In genomic region chr2:61116302-61116701, GRCh38 we compare ENCODE assay signal across 28 cellular contexts.
"Had no signal": no experiment of that assay in that cellular context is flagged by ENCODE, and none has a peak within 500 bp of the region (broad histone marks: within the 10 kb centered on the region; RNA-seq: fewer than 3 reads in every experiment).

No MANE protein-coding gene starts in this region.

- ATAC-seq: effector memory CD8-positive, alpha-beta T cell; esophagus mucosa; foreskin keratinocyte; gastrocnemius medialis; gastroesophageal sphincter; heart left ventricle; heart right ventricle had no signal

- H3K27ac Mint-ChIP-seq: dendritic cell treated with granulocyte-macrophage colony-stimulating factor and Interleukin-4, amounts not matched to agents 40 ng/mL and 50 ng/mL, for 4 days; endodermal cell had no signal

- H3K36me3 ChIP-seq: colonic mucosa had no signal

- H3K4me3 ChIP-seq: colonic mucosa, coronary artery, dorsolateral prefrontal cortex, esophagus muscularis mucosa, esophagus squamous epithelium, gastrocnemius medialis, gastroesophageal sphincter, heart left ventricle, heart right ventricle had no signal

- H3K27ac ChIP-seq: colonic mucosa, coronary artery, dorsolateral prefrontal cortex, epithelial cell of prostate, esophagus muscularis mucosa, esophagus squamous epithelium, foreskin keratinocyte, gastrocnemius medialis, gastroesophageal sphincter, heart left ventricle, heart right ventricle had no signal

- H3K9me3 ChIP-seq: colonic mucosa, esophagus muscularis mucosa, esophagus squamous epithelium, gastrocnemius medialis, gastroesophageal sphincter, heart left ventricle, heart right ventricle had no signal

- DNase-seq: colonic mucosa; cortex of kidney; dermis blood vessel endothelial cell; dorsolateral prefrontal cortex; effector CD4-positive, alpha-beta T cell; effector CD8-positive, alpha-beta T cell; effector memory CD4-positive, alpha-beta T cell; effector memory CD8-positive, alpha-beta T cell; endodermal cell; erythroblast; esophagus squamous epithelium; foreskin fibroblast; foreskin keratinocyte; foreskin melanocyte; gastrocnemius medialis; glutamatergic neuron; head of caudate nucleus; heart left ventricle; heart right ventricle had no signal

- H3K27me3 Mint-ChIP-seq: dendritic cell treated with granulocyte-macrophage colony-stimulating factor and Interleukin-4, amounts not matched to agents 40 ng/mL and 50 ng/mL, for 4 days; effector memory CD8-positive, alpha-beta T cell had no signal

- H3K4me1 ChIP-seq: colonic mucosa, esophagus muscularis mucosa, esophagus squamous epithelium, foreskin keratinocyte, gastrocnemius medialis, gastroesophageal sphincter, heart left ventricle, heart right ventricle had no signal

- H3K4me1 Mint-ChIP-seq: endodermal cell had no signal

- H3K4me3 Mint-ChIP-seq: dendritic cell treated with granulocyte-macrophage colony-stimulating factor and Interleukin-4, amounts not matched to agents 40 ng/mL and 50 ng/mL, for 4 days; effector memory CD8-positive, alpha-beta T cell; endodermal cell had no signal

- H3K9me3 Mint-ChIP-seq: dendritic cell treated with granulocyte-macrophage colony-stimulating factor and Interleukin-4, amounts not matched to agents 40 ng/mL and 50 ng/mL, for 4 days; effector memory CD8-positive, alpha-beta T cell had no signal

- FAIRE-seq: colon, endometrium, endothelial cell of umbilical vein had no signal

- H3K27me3 ChIP-seq: colonic mucosa, dorsolateral prefrontal cortex, esophagus muscularis mucosa, esophagus squamous epithelium, foreskin keratinocyte, gastrocnemius medialis, gastroesophageal sphincter, heart left ventricle, heart right ventricle had no signal
